1 cellular context compared by ENCODE assay signal in the genomic region with DNA sequence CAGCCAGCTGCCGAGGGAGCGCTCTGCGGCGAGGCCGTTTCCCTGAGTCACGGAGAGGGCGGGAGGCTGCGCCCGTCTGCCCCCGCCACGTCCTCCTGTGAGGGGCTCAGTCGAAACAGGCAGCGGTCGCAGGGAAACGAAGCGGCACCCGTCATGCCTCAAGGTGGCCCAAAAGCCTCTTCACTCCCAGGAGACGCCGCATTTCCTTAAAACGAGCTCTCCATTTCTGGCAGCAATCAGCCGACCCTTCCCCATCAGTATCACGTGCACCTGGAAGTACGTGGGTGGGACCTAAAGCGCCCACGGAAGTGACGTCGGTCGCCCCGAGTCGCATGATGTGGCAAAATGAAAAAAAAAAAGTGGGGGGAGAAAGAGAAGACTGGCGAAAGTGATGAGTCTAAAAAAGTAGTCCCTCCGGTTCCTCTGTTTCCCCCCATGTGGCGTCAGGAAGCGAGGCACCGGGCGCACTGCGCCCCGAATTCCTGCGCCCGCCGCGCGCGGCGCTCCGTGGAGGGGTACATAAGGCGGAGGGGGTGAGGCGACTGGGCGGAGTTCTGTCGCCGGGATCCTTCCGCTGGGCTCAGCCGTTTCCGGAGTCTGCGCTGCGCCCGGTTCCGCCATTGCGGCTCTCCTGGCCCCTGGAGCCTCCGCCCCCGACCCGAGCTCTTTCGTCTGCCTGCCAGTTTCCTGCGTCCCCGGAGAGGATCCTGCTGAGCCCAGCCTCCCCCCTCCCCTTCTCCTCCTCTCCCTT.
TF ChIP-seq lines count a peak whose summit lies in the region.

A gene (plus strand): TSS at position 583 of the 751 bp plus-strand sequence. CDS start 237 bp downstream, outside the sequence.

TF ChIP-seq in K562, 482 proteins besides CTCF, POLR2A, EP300 and RAD21 (continued from another document and continues in another):
- TF ChIP-seq, protein P1, sequence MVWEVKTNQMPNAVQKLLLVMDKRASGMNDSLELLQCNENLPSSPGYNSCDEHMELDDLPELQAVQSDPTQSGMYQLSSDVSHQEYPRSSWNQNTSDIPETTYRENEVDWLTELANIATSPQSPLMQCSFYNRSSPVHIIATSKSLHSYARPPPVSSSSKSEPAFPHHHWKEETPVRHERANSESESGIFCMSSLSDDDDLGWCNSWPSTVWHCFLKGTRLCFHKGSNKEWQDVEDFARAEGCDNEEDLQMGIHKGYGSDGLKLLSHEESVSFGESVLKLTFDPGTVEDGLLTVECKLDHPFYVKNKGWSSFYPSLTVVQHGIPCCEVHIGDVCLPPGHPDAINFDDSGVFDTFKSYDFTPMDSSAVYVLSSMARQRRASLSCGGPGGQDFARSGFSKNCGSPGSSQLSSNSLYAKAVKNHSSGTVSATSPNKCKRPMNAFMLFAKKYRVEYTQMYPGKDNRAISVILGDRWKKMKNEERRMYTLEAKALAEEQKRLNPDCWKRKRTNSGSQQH (CRISPR knock-in tag; IDR thresholded peaks at IDR 0.05): peak; percentile 36; the same call in 1 of the 2 replicates
- TF ChIP-seq ZNF830 (CRISPR knock-in tag; IDR thresholded peaks at IDR 0.05): no peak
- TF ChIP-seq CBX1 (IDR thresholded peaks at IDR 0.05; ENCODE audit: low read depth): no peak; the same call in 1 of the 2 replicates
- TF ChIP-seq, protein P2, sequence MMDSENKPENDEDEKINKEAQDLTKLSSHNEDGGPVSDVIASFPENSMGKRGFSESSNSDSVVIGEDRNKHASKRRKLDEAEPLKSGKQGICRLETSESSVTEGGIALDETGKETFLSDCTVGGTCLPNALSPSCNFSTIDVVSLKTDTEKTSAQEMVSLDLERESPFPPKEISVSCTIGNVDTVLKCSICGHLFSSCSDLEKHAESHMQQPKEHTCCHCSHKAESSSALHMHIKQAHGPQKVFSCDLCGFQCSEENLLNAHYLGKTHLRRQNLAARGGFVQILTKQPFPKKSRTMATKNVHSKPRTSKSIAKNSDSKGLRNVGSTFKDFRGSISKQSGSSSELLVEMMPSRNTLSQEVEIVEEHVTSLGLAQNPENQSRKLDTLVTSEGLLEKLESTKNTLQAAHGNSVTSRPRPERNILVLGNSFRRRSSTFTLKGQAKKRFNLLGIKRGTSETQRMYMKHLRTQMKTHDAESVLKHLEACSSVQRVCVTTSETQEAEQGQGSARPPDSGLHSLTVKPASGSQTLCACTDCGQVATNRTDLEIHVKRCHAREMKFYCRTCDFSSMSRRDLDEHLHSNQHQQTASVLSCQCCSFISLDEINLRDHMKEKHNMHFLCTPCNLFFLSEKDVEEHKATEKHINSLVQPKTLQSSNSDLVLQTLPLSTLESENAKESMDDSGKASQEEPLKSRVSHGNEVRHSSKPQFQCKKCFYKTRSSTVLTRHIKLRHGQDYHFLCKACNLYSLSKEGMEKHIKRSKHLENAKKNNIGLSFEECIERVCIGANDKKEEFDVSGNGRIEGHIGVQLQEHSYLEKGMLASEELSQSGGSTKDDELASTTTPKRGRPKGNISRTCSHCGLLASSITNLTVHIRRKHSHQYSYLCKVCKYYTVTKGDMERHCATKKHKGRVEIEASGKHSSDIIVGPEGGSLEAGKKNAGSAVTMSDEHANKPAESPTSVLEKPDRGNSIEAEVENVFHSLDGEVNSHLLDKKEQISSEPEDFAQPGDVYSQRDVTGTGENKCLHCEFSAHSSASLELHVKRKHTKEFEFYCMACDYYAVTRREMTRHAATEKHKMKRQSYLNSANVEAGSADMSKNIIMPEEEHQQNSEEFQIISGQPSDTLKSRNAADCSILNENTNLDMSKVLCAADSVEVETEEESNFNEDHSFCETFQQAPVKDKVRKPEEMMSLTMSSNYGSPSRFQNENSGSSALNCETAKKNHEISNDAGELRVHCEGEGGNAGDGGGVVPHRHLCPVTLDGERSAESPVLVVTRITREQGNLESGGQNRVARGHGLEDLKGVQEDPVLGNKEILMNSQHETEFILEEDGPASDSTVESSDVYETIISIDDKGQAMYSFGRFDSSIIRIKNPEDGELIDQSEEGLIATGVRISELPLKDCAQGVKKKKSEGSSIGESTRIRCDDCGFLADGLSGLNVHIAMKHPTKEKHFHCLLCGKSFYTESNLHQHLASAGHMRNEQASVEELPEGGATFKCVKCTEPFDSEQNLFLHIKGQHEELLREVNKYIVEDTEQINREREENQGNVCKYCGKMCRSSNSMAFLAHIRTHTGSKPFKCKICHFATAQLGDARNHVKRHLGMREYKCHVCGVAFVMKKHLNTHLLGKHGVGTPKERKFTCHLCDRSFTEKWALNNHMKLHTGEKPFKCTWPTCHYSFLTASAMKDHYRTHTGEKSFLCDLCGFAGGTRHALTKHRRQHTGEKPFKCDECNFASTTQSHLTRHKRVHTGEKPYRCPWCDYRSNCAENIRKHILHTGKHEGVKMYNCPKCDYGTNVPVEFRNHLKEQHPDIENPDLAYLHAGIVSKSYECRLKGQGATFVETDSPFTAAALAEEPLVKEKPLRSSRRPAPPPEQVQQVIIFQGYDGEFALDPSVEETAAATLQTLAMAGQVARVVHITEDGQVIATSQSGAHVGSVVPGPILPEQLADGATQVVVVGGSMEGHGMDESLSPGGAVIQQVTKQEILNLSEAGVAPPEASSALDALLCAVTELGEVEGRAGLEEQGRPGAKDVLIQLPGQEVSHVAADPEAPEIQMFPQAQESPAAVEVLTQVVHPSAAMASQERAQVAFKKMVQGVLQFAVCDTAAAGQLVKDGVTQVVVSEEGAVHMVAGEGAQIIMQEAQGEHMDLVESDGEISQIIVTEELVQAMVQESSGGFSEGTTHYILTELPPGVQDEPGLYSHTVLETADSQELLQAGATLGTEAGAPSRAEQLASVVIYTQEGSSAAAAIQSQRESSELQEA (IDR thresholded peaks at IDR 0.05; ENCODE audit: low read depth): no peak
- TF ChIP-seq, protein P3, sequence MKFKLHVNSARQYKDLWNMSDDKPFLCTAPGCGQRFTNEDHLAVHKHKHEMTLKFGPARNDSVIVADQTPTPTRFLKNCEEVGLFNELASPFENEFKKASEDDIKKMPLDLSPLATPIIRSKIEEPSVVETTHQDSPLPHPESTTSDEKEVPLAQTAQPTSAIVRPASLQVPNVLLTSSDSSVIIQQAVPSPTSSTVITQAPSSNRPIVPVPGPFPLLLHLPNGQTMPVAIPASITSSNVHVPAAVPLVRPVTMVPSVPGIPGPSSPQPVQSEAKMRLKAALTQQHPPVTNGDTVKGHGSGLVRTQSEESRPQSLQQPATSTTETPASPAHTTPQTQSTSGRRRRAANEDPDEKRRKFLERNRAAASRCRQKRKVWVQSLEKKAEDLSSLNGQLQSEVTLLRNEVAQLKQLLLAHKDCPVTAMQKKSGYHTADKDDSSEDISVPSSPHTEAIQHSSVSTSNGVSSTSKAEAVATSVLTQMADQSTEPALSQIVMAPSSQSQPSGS (CRISPR knock-in tag; IDR thresholded peaks at IDR 0.05): no peak; the same call in 1 of the 2 replicates
- TF ChIP-seq ZBED1 (IDR thresholded peaks at IDR 0.05): peak; percentile 66
- TF ChIP-seq RBM22 (IDR thresholded peaks at IDR 0.05; ENCODE audit: low read depth, low read length, poor library complexity, severe bottlenecking): peak; percentile 91
- TF ChIP-seq PPARD (CRISPR knock-in tag; IDR thresholded peaks at IDR 0.05): no peak
- TF ChIP-seq, protein P4, sequence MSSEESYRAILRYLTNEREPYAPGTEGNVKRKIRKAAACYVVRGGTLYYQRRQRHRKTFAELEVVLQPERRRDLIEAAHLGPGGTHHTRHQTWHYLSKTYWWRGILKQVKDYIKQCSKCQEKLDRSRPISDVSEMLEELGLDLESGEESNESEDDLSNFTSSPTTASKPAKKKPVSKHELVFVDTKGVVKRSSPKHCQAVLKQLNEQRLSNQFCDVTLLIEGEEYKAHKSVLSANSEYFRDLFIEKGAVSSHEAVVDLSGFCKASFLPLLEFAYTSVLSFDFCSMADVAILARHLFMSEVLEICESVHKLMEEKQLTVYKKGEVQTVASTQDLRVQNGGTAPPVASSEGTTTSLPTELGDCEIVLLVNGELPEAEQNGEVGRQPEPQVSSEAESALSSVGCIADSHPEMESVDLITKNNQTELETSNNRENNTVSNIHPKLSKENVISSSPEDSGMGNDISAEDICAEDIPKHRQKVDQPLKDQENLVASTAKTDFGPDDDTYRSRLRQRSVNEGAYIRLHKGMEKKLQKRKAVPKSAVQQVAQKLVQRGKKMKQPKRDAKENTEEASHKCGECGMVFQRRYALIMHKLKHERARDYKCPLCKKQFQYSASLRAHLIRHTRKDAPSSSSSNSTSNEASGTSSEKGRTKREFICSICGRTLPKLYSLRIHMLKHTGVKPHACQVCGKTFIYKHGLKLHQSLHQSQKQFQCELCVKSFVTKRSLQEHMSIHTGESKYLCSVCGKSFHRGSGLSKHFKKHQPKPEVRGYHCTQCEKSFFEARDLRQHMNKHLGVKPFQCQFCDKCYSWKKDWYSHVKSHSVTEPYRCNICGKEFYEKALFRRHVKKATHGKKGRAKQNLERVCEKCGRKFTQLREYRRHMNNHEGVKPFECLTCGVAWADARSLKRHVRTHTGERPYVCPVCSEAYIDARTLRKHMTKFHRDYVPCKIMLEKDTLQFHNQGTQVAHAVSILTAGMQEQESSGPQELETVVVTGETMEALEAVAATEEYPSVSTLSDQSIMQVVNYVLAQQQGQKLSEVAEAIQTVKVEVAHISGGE (CRISPR knock-in tag; IDR thresholded peaks at IDR 0.05): peak in 2 of 3 experiments; percentile 55 to 81; a peak in 2 of 6 replicates
- TF ChIP-seq, protein P5, sequence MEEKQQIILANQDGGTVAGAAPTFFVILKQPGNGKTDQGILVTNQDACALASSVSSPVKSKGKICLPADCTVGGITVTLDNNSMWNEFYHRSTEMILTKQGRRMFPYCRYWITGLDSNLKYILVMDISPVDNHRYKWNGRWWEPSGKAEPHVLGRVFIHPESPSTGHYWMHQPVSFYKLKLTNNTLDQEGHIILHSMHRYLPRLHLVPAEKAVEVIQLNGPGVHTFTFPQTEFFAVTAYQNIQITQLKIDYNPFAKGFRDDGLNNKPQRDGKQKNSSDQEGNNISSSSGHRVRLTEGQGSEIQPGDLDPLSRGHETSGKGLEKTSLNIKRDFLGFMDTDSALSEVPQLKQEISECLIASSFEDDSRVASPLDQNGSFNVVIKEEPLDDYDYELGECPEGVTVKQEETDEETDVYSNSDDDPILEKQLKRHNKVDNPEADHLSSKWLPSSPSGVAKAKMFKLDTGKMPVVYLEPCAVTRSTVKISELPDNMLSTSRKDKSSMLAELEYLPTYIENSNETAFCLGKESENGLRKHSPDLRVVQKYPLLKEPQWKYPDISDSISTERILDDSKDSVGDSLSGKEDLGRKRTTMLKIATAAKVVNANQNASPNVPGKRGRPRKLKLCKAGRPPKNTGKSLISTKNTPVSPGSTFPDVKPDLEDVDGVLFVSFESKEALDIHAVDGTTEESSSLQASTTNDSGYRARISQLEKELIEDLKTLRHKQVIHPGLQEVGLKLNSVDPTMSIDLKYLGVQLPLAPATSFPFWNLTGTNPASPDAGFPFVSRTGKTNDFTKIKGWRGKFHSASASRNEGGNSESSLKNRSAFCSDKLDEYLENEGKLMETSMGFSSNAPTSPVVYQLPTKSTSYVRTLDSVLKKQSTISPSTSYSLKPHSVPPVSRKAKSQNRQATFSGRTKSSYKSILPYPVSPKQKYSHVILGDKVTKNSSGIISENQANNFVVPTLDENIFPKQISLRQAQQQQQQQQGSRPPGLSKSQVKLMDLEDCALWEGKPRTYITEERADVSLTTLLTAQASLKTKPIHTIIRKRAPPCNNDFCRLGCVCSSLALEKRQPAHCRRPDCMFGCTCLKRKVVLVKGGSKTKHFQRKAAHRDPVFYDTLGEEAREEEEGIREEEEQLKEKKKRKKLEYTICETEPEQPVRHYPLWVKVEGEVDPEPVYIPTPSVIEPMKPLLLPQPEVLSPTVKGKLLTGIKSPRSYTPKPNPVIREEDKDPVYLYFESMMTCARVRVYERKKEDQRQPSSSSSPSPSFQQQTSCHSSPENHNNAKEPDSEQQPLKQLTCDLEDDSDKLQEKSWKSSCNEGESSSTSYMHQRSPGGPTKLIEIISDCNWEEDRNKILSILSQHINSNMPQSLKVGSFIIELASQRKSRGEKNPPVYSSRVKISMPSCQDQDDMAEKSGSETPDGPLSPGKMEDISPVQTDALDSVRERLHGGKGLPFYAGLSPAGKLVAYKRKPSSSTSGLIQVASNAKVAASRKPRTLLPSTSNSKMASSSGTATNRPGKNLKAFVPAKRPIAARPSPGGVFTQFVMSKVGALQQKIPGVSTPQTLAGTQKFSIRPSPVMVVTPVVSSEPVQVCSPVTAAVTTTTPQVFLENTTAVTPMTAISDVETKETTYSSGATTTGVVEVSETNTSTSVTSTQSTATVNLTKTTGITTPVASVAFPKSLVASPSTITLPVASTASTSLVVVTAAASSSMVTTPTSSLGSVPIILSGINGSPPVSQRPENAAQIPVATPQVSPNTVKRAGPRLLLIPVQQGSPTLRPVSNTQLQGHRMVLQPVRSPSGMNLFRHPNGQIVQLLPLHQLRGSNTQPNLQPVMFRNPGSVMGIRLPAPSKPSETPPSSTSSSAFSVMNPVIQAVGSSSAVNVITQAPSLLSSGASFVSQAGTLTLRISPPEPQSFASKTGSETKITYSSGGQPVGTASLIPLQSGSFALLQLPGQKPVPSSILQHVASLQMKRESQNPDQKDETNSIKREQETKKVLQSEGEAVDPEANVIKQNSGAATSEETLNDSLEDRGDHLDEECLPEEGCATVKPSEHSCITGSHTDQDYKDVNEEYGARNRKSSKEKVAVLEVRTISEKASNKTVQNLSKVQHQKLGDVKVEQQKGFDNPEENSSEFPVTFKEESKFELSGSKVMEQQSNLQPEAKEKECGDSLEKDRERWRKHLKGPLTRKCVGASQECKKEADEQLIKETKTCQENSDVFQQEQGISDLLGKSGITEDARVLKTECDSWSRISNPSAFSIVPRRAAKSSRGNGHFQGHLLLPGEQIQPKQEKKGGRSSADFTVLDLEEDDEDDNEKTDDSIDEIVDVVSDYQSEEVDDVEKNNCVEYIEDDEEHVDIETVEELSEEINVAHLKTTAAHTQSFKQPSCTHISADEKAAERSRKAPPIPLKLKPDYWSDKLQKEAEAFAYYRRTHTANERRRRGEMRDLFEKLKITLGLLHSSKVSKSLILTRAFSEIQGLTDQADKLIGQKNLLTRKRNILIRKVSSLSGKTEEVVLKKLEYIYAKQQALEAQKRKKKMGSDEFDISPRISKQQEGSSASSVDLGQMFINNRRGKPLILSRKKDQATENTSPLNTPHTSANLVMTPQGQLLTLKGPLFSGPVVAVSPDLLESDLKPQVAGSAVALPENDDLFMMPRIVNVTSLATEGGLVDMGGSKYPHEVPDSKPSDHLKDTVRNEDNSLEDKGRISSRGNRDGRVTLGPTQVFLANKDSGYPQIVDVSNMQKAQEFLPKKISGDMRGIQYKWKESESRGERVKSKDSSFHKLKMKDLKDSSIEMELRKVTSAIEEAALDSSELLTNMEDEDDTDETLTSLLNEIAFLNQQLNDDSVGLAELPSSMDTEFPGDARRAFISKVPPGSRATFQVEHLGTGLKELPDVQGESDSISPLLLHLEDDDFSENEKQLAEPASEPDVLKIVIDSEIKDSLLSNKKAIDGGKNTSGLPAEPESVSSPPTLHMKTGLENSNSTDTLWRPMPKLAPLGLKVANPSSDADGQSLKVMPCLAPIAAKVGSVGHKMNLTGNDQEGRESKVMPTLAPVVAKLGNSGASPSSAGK (IDR thresholded peaks at IDR 0.05): peak; percentile 45
- no peak for TF ChIP-seq NFIX (CRISPR knock-in tag; IDR thresholded peaks at IDR 0.05; ENCODE audit: low read depth)
- TF ChIP-seq SRSF7 (optimal IDR thresholded peaks at IDR 0.05; ENCODE audit: low read depth, low read length): no peak
- TF ChIP-seq, protein P6, sequence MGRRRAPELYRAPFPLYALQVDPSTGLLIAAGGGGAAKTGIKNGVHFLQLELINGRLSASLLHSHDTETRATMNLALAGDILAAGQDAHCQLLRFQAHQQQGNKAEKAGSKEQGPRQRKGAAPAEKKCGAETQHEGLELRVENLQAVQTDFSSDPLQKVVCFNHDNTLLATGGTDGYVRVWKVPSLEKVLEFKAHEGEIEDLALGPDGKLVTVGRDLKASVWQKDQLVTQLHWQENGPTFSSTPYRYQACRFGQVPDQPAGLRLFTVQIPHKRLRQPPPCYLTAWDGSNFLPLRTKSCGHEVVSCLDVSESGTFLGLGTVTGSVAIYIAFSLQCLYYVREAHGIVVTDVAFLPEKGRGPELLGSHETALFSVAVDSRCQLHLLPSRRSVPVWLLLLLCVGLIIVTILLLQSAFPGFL (CRISPR knock-in tag; IDR thresholded peaks at IDR 0.05): no peak
